ENCODE assay signal across 1 cellular context in the genomic region with DNA sequence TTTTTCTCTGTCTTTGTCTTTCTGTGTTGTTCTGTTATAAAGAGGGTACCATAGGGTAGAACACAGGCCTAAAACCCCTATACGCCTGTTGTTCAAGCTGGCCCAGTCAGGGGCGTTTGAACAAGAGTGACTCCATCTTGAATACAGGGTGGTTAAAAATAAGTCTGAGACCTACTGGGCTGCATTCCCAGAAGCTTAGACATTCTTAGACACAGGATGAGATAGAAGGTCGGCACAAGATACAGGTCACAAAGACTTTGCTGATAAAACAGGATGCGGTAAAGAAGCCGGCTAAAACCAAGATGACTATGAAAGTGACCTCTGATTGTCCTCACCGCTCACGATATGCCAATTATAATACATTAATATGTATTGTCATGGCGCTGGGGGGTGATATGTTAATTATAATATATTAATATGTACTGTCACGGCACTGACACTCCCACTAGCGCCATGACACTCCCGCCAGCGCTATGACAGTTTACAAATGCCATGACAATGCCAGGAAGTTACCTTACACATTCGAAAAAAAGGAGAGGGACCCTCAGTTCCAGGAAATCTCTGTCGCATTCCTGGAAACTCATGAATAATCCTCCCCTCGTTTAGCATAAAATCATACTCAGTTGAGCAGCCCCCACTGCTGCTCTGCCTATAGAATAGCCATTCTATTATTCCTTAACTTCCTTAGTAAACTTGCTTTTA.
TF ChIP-seq lines count a peak whose summit lies in the region.

No MANE protein-coding gene starts in this region.

TF ChIP-seq in K562, 482 proteins besides CTCF, POLR2A, EP300 and RAD21 (continued from another document and continues in another):
- TF ChIP-seq, protein P1, sequence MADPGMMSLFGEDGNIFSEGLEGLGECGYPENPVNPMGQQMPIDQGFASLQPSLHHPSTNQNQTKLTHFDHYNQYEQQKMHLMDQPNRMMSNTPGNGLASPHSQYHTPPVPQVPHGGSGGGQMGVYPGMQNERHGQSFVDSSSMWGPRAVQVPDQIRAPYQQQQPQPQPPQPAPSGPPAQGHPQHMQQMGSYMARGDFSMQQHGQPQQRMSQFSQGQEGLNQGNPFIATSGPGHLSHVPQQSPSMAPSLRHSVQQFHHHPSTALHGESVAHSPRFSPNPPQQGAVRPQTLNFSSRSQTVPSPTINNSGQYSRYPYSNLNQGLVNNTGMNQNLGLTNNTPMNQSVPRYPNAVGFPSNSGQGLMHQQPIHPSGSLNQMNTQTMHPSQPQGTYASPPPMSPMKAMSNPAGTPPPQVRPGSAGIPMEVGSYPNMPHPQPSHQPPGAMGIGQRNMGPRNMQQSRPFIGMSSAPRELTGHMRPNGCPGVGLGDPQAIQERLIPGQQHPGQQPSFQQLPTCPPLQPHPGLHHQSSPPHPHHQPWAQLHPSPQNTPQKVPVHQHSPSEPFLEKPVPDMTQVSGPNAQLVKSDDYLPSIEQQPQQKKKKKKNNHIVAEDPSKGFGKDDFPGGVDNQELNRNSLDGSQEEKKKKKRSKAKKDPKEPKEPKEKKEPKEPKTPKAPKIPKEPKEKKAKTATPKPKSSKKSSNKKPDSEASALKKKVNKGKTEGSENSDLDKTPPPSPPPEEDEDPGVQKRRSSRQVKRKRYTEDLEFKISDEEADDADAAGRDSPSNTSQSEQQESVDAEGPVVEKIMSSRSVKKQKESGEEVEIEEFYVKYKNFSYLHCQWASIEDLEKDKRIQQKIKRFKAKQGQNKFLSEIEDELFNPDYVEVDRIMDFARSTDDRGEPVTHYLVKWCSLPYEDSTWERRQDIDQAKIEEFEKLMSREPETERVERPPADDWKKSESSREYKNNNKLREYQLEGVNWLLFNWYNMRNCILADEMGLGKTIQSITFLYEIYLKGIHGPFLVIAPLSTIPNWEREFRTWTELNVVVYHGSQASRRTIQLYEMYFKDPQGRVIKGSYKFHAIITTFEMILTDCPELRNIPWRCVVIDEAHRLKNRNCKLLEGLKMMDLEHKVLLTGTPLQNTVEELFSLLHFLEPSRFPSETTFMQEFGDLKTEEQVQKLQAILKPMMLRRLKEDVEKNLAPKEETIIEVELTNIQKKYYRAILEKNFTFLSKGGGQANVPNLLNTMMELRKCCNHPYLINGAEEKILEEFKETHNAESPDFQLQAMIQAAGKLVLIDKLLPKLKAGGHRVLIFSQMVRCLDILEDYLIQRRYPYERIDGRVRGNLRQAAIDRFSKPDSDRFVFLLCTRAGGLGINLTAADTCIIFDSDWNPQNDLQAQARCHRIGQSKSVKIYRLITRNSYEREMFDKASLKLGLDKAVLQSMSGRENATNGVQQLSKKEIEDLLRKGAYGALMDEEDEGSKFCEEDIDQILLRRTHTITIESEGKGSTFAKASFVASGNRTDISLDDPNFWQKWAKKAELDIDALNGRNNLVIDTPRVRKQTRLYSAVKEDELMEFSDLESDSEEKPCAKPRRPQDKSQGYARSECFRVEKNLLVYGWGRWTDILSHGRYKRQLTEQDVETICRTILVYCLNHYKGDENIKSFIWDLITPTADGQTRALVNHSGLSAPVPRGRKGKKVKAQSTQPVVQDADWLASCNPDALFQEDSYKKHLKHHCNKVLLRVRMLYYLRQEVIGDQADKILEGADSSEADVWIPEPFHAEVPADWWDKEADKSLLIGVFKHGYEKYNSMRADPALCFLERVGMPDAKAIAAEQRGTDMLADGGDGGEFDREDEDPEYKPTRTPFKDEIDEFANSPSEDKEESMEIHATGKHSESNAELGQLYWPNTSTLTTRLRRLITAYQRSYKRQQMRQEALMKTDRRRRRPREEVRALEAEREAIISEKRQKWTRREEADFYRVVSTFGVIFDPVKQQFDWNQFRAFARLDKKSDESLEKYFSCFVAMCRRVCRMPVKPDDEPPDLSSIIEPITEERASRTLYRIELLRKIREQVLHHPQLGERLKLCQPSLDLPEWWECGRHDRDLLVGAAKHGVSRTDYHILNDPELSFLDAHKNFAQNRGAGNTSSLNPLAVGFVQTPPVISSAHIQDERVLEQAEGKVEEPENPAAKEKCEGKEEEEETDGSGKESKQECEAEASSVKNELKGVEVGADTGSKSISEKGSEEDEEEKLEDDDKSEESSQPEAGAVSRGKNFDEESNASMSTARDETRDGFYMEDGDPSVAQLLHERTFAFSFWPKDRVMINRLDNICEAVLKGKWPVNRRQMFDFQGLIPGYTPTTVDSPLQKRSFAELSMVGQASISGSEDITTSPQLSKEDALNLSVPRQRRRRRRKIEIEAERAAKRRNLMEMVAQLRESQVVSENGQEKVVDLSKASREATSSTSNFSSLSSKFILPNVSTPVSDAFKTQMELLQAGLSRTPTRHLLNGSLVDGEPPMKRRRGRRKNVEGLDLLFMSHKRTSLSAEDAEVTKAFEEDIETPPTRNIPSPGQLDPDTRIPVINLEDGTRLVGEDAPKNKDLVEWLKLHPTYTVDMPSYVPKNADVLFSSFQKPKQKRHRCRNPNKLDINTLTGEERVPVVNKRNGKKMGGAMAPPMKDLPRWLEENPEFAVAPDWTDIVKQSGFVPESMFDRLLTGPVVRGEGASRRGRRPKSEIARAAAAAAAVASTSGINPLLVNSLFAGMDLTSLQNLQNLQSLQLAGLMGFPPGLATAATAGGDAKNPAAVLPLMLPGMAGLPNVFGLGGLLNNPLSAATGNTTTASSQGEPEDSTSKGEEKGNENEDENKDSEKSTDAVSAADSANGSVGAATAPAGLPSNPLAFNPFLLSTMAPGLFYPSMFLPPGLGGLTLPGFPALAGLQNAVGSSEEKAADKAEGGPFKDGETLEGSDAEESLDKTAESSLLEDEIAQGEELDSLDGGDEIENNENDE (IDR thresholded peaks at IDR 0.05; ENCODE audit: low read depth, low read length): no peak
- TF ChIP-seq PHB (CRISPR knock-in tag; IDR thresholded peaks at IDR 0.05) (peak; percentile 97), SMAD3 (CRISPR knock-in tag; conservative IDR thresholded peaks at IDR 0.05) (peak; percentile 100), ZC3H8 (IDR thresholded peaks at IDR 0.05) (no peak), HLTF (IDR thresholded peaks at IDR 0.05) (no peak), PHF20 (IDR thresholded peaks at IDR 0.05; ENCODE audit: partially characterized antibody) (no peak), ZNF217 (CRISPR knock-in tag; IDR thresholded peaks at IDR 0.05) (no peak), ZNF75A (CRISPR knock-in tag; IDR thresholded peaks at IDR 0.05) (peak; percentile 98), FOXA1 (IDR thresholded peaks at IDR 0.05; ENCODE audit: borderline replicate concordance) (no peak), NELFE (IDR thresholded peaks at IDR 0.05; ENCODE audit: insufficient read depth, insufficient read length) (no peak), MXI1 (IDR thresholded peaks at IDR 0.05; ENCODE audit: low read depth, low read length) (no peak), RFX7 (CRISPR knock-in tag; IDR thresholded peaks at IDR 0.05) (peak; percentile 99), ZNF583 (CRISPR knock-in tag; IDR thresholded peaks at IDR 0.05) (peak; percentile 100), ZNF586 (CRISPR knock-in tag; conservative IDR thresholded peaks at IDR 0.05) (peak; percentile 99), ATF1 (CRISPR knock-in tag; IDR thresholded peaks at IDR 0.05) (no peak), ATF1 (tag; IDR thresholded peaks at IDR 0.05) (peak; percentile 87), SP2 (IDR thresholded peaks at IDR 0.05; ENCODE audit: extremely low read depth, low read depth, low read length, poor library complexity, severe bottlenecking) (no peak), RUNX1 (IDR thresholded peaks at IDR 0.05; ENCODE audit: low read depth) (no peak)
- TF ChIP-seq, protein P2, sequence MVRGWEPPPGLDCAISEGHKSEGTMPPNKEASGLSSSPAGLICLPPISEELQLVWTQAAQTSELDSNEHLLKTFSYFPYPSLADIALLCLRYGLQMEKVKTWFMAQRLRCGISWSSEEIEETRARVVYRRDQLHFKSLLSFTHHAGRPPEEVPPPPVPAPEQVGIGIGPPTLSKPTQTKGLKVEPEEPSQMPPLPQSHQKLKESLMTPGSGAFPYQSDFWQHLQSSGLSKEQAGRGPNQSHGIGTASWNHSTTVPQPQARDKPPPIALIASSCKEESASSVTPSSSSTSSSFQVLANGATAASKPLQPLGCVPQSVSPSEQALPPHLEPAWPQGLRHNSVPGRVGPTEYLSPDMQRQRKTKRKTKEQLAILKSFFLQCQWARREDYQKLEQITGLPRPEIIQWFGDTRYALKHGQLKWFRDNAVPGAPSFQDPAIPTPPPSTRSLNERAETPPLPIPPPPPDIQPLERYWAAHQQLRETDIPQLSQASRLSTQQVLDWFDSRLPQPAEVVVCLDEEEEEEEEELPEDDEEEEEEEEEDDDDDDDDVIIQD (CRISPR knock-in tag; IDR thresholded peaks at IDR 0.05): peak; percentile 99
- TF ChIP-seq, protein P3, sequence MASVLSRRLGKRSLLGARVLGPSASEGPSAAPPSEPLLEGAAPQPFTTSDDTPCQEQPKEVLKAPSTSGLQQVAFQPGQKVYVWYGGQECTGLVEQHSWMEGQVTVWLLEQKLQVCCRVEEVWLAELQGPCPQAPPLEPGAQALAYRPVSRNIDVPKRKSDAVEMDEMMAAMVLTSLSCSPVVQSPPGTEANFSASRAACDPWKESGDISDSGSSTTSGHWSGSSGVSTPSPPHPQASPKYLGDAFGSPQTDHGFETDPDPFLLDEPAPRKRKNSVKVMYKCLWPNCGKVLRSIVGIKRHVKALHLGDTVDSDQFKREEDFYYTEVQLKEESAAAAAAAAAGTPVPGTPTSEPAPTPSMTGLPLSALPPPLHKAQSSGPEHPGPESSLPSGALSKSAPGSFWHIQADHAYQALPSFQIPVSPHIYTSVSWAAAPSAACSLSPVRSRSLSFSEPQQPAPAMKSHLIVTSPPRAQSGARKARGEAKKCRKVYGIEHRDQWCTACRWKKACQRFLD (CRISPR knock-in tag; IDR thresholded peaks at IDR 0.05): peak; percentile 100
- TF ChIP-seq, protein P4, sequence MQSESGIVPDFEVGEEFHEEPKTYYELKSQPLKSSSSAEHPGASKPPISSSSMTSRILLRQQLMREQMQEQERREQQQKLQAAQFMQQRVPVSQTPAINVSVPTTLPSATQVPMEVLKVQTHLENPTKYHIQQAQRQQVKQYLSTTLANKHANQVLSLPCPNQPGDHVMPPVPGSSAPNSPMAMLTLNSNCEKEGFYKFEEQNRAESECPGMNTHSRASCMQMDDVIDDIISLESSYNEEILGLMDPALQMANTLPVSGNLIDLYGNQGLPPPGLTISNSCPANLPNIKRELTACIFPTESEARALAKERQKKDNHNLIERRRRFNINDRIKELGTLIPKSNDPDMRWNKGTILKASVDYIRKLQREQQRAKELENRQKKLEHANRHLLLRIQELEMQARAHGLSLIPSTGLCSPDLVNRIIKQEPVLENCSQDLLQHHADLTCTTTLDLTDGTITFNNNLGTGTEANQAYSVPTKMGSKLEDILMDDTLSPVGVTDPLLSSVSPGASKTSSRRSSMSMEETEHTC (IDR thresholded peaks at IDR 0.05): no peak
- TF ChIP-seq, protein P5, sequence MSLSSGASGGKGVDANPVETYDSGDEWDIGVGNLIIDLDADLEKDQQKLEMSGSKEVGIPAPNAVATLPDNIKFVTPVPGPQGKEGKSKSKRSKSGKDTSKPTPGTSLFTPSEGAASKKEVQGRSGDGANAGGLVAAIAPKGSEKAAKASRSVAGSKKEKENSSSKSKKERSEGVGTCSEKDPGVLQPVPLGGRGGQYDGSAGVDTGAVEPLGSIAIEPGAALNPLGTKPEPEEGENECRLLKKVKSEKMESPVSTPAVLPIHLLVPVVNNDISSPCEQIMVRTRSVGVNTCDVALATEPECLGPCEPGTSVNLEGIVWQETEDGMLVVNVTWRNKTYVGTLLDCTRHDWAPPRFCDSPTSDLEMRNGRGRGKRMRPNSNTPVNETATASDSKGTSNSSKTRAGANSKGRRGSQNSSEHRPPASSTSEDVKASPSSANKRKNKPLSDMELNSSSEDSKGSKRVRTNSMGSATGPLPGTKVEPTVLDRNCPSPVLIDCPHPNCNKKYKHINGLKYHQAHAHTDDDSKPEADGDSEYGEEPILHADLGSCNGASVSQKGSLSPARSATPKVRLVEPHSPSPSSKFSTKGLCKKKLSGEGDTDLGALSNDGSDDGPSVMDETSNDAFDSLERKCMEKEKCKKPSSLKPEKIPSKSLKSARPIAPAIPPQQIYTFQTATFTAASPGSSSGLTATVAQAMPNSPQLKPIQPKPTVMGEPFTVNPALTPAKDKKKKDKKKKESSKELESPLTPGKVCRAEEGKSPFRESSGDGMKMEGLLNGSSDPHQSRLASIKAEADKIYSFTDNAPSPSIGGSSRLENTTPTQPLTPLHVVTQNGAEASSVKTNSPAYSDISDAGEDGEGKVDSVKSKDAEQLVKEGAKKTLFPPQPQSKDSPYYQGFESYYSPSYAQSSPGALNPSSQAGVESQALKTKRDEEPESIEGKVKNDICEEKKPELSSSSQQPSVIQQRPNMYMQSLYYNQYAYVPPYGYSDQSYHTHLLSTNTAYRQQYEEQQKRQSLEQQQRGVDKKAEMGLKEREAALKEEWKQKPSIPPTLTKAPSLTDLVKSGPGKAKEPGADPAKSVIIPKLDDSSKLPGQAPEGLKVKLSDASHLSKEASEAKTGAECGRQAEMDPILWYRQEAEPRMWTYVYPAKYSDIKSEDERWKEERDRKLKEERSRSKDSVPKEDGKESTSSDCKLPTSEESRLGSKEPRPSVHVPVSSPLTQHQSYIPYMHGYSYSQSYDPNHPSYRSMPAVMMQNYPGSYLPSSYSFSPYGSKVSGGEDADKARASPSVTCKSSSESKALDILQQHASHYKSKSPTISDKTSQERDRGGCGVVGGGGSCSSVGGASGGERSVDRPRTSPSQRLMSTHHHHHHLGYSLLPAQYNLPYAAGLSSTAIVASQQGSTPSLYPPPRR (CRISPR knock-in tag; IDR thresholded peaks at IDR 0.05; ENCODE audit: borderline replicate concordance): no peak
- TF ChIP-seq, protein P6, sequence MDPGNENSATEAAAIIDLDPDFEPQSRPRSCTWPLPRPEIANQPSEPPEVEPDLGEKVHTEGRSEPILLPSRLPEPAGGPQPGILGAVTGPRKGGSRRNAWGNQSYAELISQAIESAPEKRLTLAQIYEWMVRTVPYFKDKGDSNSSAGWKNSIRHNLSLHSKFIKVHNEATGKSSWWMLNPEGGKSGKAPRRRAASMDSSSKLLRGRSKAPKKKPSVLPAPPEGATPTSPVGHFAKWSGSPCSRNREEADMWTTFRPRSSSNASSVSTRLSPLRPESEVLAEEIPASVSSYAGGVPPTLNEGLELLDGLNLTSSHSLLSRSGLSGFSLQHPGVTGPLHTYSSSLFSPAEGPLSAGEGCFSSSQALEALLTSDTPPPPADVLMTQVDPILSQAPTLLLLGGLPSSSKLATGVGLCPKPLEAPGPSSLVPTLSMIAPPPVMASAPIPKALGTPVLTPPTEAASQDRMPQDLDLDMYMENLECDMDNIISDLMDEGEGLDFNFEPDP (CRISPR knock-in tag; IDR thresholded peaks at IDR 0.05): peak; percentile 100
- TF ChIP-seq, protein P7, sequence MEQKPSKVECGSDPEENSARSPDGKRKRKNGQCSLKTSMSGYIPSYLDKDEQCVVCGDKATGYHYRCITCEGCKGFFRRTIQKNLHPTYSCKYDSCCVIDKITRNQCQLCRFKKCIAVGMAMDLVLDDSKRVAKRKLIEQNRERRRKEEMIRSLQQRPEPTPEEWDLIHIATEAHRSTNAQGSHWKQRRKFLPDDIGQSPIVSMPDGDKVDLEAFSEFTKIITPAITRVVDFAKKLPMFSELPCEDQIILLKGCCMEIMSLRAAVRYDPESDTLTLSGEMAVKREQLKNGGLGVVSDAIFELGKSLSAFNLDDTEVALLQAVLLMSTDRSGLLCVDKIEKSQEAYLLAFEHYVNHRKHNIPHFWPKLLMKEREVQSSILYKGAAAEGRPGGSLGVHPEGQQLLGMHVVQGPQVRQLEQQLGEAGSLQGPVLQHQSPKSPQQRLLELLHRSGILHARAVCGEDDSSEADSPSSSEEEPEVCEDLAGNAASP (IDR thresholded peaks at IDR 0.05): no peak
- TF ChIP-seq, protein P8, sequence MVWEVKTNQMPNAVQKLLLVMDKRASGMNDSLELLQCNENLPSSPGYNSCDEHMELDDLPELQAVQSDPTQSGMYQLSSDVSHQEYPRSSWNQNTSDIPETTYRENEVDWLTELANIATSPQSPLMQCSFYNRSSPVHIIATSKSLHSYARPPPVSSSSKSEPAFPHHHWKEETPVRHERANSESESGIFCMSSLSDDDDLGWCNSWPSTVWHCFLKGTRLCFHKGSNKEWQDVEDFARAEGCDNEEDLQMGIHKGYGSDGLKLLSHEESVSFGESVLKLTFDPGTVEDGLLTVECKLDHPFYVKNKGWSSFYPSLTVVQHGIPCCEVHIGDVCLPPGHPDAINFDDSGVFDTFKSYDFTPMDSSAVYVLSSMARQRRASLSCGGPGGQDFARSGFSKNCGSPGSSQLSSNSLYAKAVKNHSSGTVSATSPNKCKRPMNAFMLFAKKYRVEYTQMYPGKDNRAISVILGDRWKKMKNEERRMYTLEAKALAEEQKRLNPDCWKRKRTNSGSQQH (CRISPR knock-in tag; IDR thresholded peaks at IDR 0.05): peak; percentile 99
